6 cellular contexts compared by ENCODE assay signal in the genomic region with DNA sequence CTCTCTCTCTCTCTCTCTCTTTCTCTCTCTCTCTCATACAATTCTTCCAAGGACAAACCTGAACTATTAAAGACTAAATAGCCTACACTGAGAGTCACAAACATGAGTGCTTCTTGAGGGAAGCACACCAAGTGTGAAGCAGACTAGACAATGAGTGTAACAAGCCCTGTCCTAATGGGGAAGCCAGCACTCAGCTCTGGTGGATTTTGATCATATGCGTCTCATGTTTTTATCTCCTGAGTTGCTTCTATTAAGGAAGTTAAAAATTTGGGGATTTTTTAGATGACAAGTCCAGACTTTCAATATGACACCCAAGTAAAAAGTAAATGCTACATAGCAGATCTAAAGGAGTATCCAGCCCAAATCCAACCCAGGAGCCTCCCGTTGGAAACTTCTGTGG.
"Had no signal": no experiment of that assay in that cellular context is flagged by ENCODE, and none has a peak within 500 bp of the region (broad histone marks: within the 10 kb centered on the region; RNA-seq: fewer than 3 reads in every experiment).

No MANE protein-coding gene starts in this region.

- H3K4me2 ChIP-seq: GM23338 had no signal

- DNase-seq: H9, HCEC 1CT, HFFc6, IMR-90 had no signal

- H3K4me3 ChIP-seq: GM23338, K562 had no signal

- ATAC-seq: GM23338, K562 had no signal

- H3K27ac Mint-ChIP-seq: GM23338, H9, HFFc6 had no signal

- H3K4me3 Mint-ChIP-seq: GM23338, H9, HFFc6 had no signal
